In genomic region chr19:934865-935422, GRCh38 we compare ENCODE assay signal across 7 cellular contexts. TPM values are rescaled to one million over a fixed set of nuclear protein-coding genes. Genes with fewer than 3 reads are reported as not detected.
A peak's percentile ranks its signal among the peaks of the same experiment; 100 is the strongest.
DNase-seq lines count a peak whose midpoint lies in the region; ATAC-seq and TF ChIP-seq lines count a peak whose summit lies in the region.

No MANE protein-coding gene starts in this region.

- H3K27me3 Mint-ChIP-seq in type B pancreatic cell = no peaks in the 10 kb centered on the region
- no peaks in the 10 kb centered on the region for H3K27me3 Mint-ChIP-seq in T-cell

- H3K4me1 Mint-ChIP-seq in type B pancreatic cell (ENCODE audit: unreplicated experiment) (peaks cover 20% of the 10 kb centered on the region), T-cell (peaks cover 35 to 42% (median 38%) of the 10 kb centered on the region in 3 donors)

- H3K4me1 ChIP-seq in colonic mucosa = peaks cover 31% of the 10 kb centered on the region

- H3K27ac Mint-ChIP-seq in type B pancreatic cell = peak overlapping the region; percentile 39
- H3K27ac Mint-ChIP-seq in T-cell = no peak overlapping the region

- CTCF ChIA-PET in T-cell (lab: Charles Lee) = no interaction called here

- intact Hi-C loops in colonic mucosa (cut with DNase I) = no loop called here

- H3K4me3 ChIP-seq in colonic mucosa = no peak overlapping the region

- no peaks in the 10 kb centered on the region for H3K9me3 ChIP-seq in colonic mucosa

- H3K9me3 Mint-ChIP-seq in type B pancreatic cell (no peaks in the 10 kb centered on the region), T-cell (peaks cover 0 to 3% (median 0%) of the 10 kb centered on the region in 3 donors)

- H3K4me3 Mint-ChIP-seq in type B pancreatic cell (no peak overlapping the region), T-cell (no peak overlapping the region)

- DNase-seq in NCI-H1092 treated with DMSO at 0.1 percent for 48 hours (lab: John Stamatoyannopoulos, UW) = peak; percentile 93
- peak; percentile 88 for DNase-seq in colonic mucosa
- peak; percentile 88 to 97 for DNase-seq in lung microvascular endothelial cell (ENCODE audit: low read depth in 2 of 2)
- DNase-seq in type B pancreatic cell (ENCODE audit: extremely low spot score, unreplicated experiment) = no peak
- DNase-seq in RKO (ENCODE audit: low spot score) = no peak
- no peak for DNase-seq in T-cell

- H3K27ac ChIP-seq in colonic mucosa = peak overlapping the region; percentile 41

- no peak for ATAC-seq in GM18511 (IDR thresholded peaks at IDR 0.05; ENCODE audit: unreplicated experiment)
- no peak for ATAC-seq in T-cell (replicated peaks in 1 of 4)

- no peaks in the 10 kb centered on the region for H3K27me3 ChIP-seq in colonic mucosa

- POLR2A ChIA-PET in T-cell (lab: Charles Lee) = no interaction called here

- no peak for TF ChIP-seq CTCF in colonic mucosa (IDR thresholded peaks at IDR 0.05)
- no peak for TF ChIP-seq CTCF in type B pancreatic cell (conservative IDR thresholded peaks at IDR 0.05)

- H3K36me3 ChIP-seq in colonic mucosa = no peaks in the 10 kb centered on the region

- H3K36me3 Mint-ChIP-seq in type B pancreatic cell (peaks cover 15% of the 10 kb centered on the region), T-cell (peaks cover 5% of the 10 kb centered on the region)

- peak overlapping the region in 1 of 2 donors; percentile 38 for H3K9ac ChIP-seq in colonic mucosa (ENCODE audit: low read depth in 2 of 2, low read length in 2 of 2)

RNA-seq across cellular contexts. Expression of gene ARID3A, which starts 9.1 kb away (rescaled TPM):
- total RNA-seq in colonic mucosa (10 to 100 TPM in 1 of 2 donors, 1 to 10 TPM in 1; 8.7 to 13.0 TPM), lung microvascular endothelial cell (6.8 and 9.5 TPM in 2 replicates), type B pancreatic cell (ENCODE audit: low replicate concordance) (83.0 and 124 TPM in 2 replicates), T-cell (10 to 100 TPM in 4 of 5 donors, 1 to 10 TPM in 1; 9.8 to 13.2 (median 12.0) TPM)

RNA-seq across cellular contexts. Expression of gene KISS1R, which starts 17.8 kb away (rescaled TPM):
- total RNA-seq in colonic mucosa (under 1 TPM in 1 of 2 donors, not detected in 1; 0.21 TPM), lung microvascular endothelial cell (not detected in 2 replicates), type B pancreatic cell (ENCODE audit: low replicate concordance) (1.2 and 2.2 TPM in 2 replicates), T-cell (1 to 10 TPM; 1.5 to 4.9 (median 2.8) TPM)

RNA-seq across cellular contexts. Expression of gene R3HDM4, which starts 21.9 kb away (rescaled TPM):
- 10 to 100 TPM; 54.5 to 55.6 TPM for total RNA-seq in colonic mucosa
- total RNA-seq in lung microvascular endothelial cell = 27.2 and 28.8 TPM in 2 replicates
- total RNA-seq in type B pancreatic cell (ENCODE audit: low replicate concordance) = 48.8 and 56.7 TPM in 2 replicates
- 100 to 1,000 TPM; 190 to 252 (median 220) TPM for total RNA-seq in T-cell

RNA-seq across cellular contexts. Expression of gene RNU6-9, which starts 41.7 kb away (rescaled TPM):
- not detected for total RNA-seq in colonic mucosa
- not detected in 2 replicates for total RNA-seq in lung microvascular endothelial cell
- total RNA-seq in type B pancreatic cell (ENCODE audit: low replicate concordance) = not detected in 2 replicates
- not detected for total RNA-seq in T-cell

RNA-seq across cellular contexts. Expression of gene MED16, which starts 42.0 kb away (rescaled TPM):
- 10 to 100 TPM; 73.3 to 83.2 TPM for total RNA-seq in colonic mucosa
- 19.0 TPM in 2 replicates for total RNA-seq in lung microvascular endothelial cell
- total RNA-seq in type B pancreatic cell (ENCODE audit: low replicate concordance) = 59.6 and 74.2 TPM in 2 replicates
- 100 to 1,000 TPM in 1 of 5 donors, 10 to 100 TPM in 4; 55.0 to 105 (median 92.4) TPM for total RNA-seq in T-cell

Comparison
In these comparisons a context has a peak if more than half of its experiments do, and no peak if none do; other contexts are left out.
1. DNase-seq: peak in NCI-H1092 treated with DMSO at 0.1 percent for 48 hours (single experiment), colonic mucosa (single experiment) and lung microvascular endothelial cell (2 of 2); none in type B pancreatic cell (single experiment), RKO (single experiment) and T-cell (0 of 34).